Comparison of ENCODE assay signal across 8 cellular contexts in the genomic region with DNA sequence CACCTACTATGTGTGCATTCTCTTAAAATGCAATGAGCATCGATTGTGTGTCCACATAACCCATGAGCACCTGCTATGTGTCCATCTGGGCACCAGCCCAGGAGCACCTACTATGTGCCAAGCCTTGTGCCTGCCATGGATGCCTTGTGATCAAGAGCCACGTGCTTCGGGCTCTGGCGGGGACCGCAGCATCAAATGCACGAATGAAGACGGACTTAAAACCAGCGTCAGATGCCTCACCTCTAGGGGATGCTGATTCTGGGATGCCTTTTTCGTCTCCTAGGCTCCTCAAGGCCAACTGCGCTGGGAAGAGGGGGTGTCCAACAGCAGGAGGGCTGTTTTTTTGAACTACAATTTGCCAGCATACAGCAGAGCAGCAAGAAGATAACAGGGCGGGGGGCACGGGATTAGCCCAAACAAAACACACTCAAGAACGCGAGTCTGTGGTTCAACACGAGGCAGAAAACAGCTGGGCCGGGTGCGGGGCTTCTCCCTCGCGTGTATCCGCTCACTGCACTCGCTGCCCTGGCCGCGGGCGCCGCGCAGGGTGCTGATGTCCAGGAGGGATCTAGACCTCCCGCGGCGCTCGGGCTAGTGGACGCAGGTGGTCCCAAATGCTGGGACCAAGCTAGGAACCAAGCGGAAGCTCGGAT. TPM values are rescaled to one million over a fixed set of nuclear protein-coding genes. Genes with fewer than 3 reads are reported as not detected.
DNase-seq lines count a peak whose midpoint lies in the region; ATAC-seq and TF ChIP-seq lines count a peak whose summit lies in the region.

No MANE protein-coding gene starts in this region.

- H3K4me2 ChIP-seq in DOHH2 (ENCODE audit: low read length), result peak overlapping the region; percentile 60

- no peaks in the 10 kb centered on the region for H3K9me2 ChIP-seq in DOHH2 (replicated peaks; ENCODE audit: control insufficient read depth, low read length)

- no peaks in the 10 kb centered on the region for H3K9me3 Mint-ChIP-seq in activated T-cell treated with anti-CD3 and anti-CD28 coated beads, Interleukin-2, amount 50 U/mL, for 72 hours

- intact Hi-C loops in left cardiac atrium (cut with DNase I), result no loop called here
- intact Hi-C loops in gastrocnemius medialis (cut with DNase I; ENCODE audit: low total_unique reads), result no loop called here

- H3K9me3 ChIP-seq in DOHH2 (ENCODE audit: control insufficient read depth, insufficient read depth, low read length) (no peaks in the 10 kb centered on the region), gastrocnemius medialis (no peaks in the 10 kb centered on the region)

- H3K36me3 Mint-ChIP-seq in activated T-cell treated with anti-CD3 and anti-CD28 coated beads, Interleukin-2, amount 50 U/mL, for 72 hours (ENCODE audit: insufficient read depth in 2 of 2), result peaks cover 0 to 4% of the 10 kb centered on the region in 2 donors

- H3K27ac Mint-ChIP-seq in activated T-cell treated with anti-CD3 and anti-CD28 coated beads, Interleukin-2, amount 50 U/mL, for 72 hours, result peak overlapping the region; percentile 70

- H3F3A ChIP-seq in DOHH2 (ENCODE audit: control insufficient read depth, insufficient read depth), result peaks cover 5% of the 10 kb centered on the region; the same call in 1 of the 2 replicates

- H4K20me1 ChIP-seq in DOHH2 (ENCODE audit: control insufficient read depth, insufficient read depth, low read depth, low read length), result no peaks in the 10 kb centered on the region

- no peaks in the 10 kb centered on the region for H3K79me2 ChIP-seq in DOHH2 (ENCODE audit: control insufficient read depth, low read length)

- H3K4me3 ChIP-seq in DOHH2 (ENCODE audit: low read length) (peak overlapping the region; percentile 57), gastrocnemius medialis (peak overlapping the region; percentile 53 to 65 (median 58))

- in situ Hi-C loops in gastrocnemius medialis (cut with MboI; ENCODE audit: low sequenced_read_pairs in 4 of 4), result no loop called here

- H3K27ac ChIP-seq in DOHH2 (ENCODE audit: low read depth, low read length) (no peak overlapping the region), gastrocnemius medialis (peak overlapping the region; percentile 71 to 81 (median 74))

- DNase-seq in M059J (ENCODE audit: low read depth) (peak; percentile 55), left cardiac atrium (peak; percentile 46), gastrocnemius medialis (no peak), midbrain (lab: John Stamatoyannopoulos, UW) (no peak)
- DNase-seq in activated T-cell treated with anti-CD3 and anti-CD28 coated beads, Interleukin-2, amount 50 U/mL, for 72 hours, result peak; percentile 26 to 34

- H3K36me3 ChIP-seq in DOHH2 (ENCODE audit: control insufficient read depth, low read length) (no peaks in the 10 kb centered on the region), gastrocnemius medialis (no peaks in the 10 kb centered on the region)

- H3K27me3 ChIP-seq in DOHH2 (ENCODE audit: control insufficient read depth, low read length) (peaks cover 50% of the 10 kb centered on the region), gastrocnemius medialis (peaks cover 14 to 31% (median 27%) of the 10 kb centered on the region in 3 donors)

- H3K4me1 ChIP-seq in DOHH2 (ENCODE audit: control insufficient read depth, low read length) (peaks cover 36% of the 10 kb centered on the region), gastrocnemius medialis (peaks cover 14 to 48% of the 10 kb centered on the region in 2 donors)

- no peak for TF ChIP-seq POLR2A in gastrocnemius medialis (IDR thresholded peaks at IDR 0.05)

- H3K27me3 Mint-ChIP-seq in activated T-cell treated with anti-CD3 and anti-CD28 coated beads, Interleukin-2, amount 50 U/mL, for 72 hours (ENCODE audit: low read depth), result peaks cover 19% of the 10 kb centered on the region

- peak in 1 of 2 donors; percentile 10 for ATAC-seq in activated T-cell treated with anti-CD3 and anti-CD28 coated beads, Interleukin-2, amount 50 U/mL, for 72 hours (replicated peaks in 1 of 2)
- ATAC-seq in left cardiac atrium, result peak in 1 of 2 donors; percentile 1
- no peak for ATAC-seq in gastrocnemius medialis
- ATAC-seq in GM21515 (IDR thresholded peaks at IDR 0.05; ENCODE audit: unreplicated experiment), result no peak
- ATAC-seq in GM18511 (IDR thresholded peaks at IDR 0.05; ENCODE audit: unreplicated experiment), result no peak

- TF ChIP-seq CTCF in DOHH2 (IDR thresholded peaks at IDR 0.05; ENCODE audit: low read depth, low read length, poor library complexity, severe bottlenecking) (no peak), gastrocnemius medialis (IDR thresholded peaks at IDR 0.05 in 4 of 5, conservative IDR thresholded peaks at IDR 0.05 in 1 of 5) (no peak)

- H3K4me1 Mint-ChIP-seq in activated T-cell treated with anti-CD3 and anti-CD28 coated beads, Interleukin-2, amount 50 U/mL, for 72 hours (ENCODE audit: low read depth), result peaks cover 28% of the 10 kb centered on the region

- H3K4me3 Mint-ChIP-seq in activated T-cell treated with anti-CD3 and anti-CD28 coated beads, Interleukin-2, amount 50 U/mL, for 72 hours, result peak overlapping the region; percentile 94 to 95

RNA-seq across cellular contexts. Expression of a gene that starts 1.2 kb away (rescaled TPM):
- total RNA-seq in M059J (2014; rRNA removed; shearing (Covaris generic)), result 0.22 and 1.1 TPM in 2 replicates
- 1 to 10 TPM; 1.3 to 1.7 TPM for total RNA-seq in activated T-cell treated with anti-CD3 and anti-CD28 coated beads, Interleukin-2, amount 50 U/mL, for 72 hours
- 10 to 100 TPM; 23.9 to 29.2 TPM for total RNA-seq in left cardiac atrium
- under 1 TPM in 3 of 4 donors, not detected in 1; 0.81 to 0.95 (median 0.95) TPM for total RNA-seq in gastrocnemius medialis

RNA-seq across cellular contexts. Expression of a gene that starts 36.5 kb away (rescaled TPM):
- total RNA-seq in M059J (2014; rRNA removed; shearing (Covaris generic)), result 38.6 and 61.5 TPM in 2 replicates
- 10 to 100 TPM; 46.6 to 48.2 TPM for total RNA-seq in activated T-cell treated with anti-CD3 and anti-CD28 coated beads, Interleukin-2, amount 50 U/mL, for 72 hours
- total RNA-seq in left cardiac atrium (10 to 100 TPM; 51.0 to 64.3 TPM), gastrocnemius medialis (100 to 1,000 TPM; 112 to 174 (median 132) TPM)

RNA-seq across cellular contexts. Expression of a gene that starts 41.8 kb away (rescaled TPM):
- 3.2 and 6.2 TPM in 2 replicates for total RNA-seq in M059J (2014; rRNA removed; shearing (Covaris generic))
- 10 to 100 TPM; 17.8 to 27.2 TPM for total RNA-seq in activated T-cell treated with anti-CD3 and anti-CD28 coated beads, Interleukin-2, amount 50 U/mL, for 72 hours
- 1 to 10 TPM; 3.7 to 4.2 TPM for total RNA-seq in left cardiac atrium
- total RNA-seq in gastrocnemius medialis, result 1 to 10 TPM; 3.2 to 5.0 (median 4.1) TPM

RNA-seq across cellular contexts. Expression of a gene that starts 57.0 kb away (rescaled TPM):
- 69.9 and 115 TPM in 2 replicates for total RNA-seq in M059J (2014; rRNA removed; shearing (Covaris generic))
- not detected for total RNA-seq in activated T-cell treated with anti-CD3 and anti-CD28 coated beads, Interleukin-2, amount 50 U/mL, for 72 hours
- total RNA-seq in left cardiac atrium, result 10 to 100 TPM; 10.6 to 20.0 TPM
- 10 to 100 TPM in 1 of 4 donors, 1 to 10 TPM in 3; 2.4 to 12.8 (median 3.7) TPM for total RNA-seq in gastrocnemius medialis

Comparison
In these comparisons a context has a peak if more than half of its experiments do, and no peak if none do; other contexts are left out.
1. DNase-seq: peak in M059J (single experiment), activated T-cell treated with anti-CD3 and anti-CD28 coated beads, Interleukin-2, amount 50 U/mL, for 72 hours (2 of 2) and left cardiac atrium (single experiment); none in gastrocnemius medialis (0 of 2) and midbrain (single experiment).
2. RNA of a gene that starts 1.2 kb away (total RNA-seq): 23.9 to 29.2 TPM in left cardiac atrium; 1.3 to 1.7 TPM in activated T-cell treated with anti-CD3 and anti-CD28 coated beads, Interleukin-2, amount 50 U/mL, for 72 hours, 0.22 to 1.1 TPM in M059J and 0.81 to 0.95 TPM in gastrocnemius medialis; every median in the first group is over 4 times any median in the second.